In the genomic region with DNA sequence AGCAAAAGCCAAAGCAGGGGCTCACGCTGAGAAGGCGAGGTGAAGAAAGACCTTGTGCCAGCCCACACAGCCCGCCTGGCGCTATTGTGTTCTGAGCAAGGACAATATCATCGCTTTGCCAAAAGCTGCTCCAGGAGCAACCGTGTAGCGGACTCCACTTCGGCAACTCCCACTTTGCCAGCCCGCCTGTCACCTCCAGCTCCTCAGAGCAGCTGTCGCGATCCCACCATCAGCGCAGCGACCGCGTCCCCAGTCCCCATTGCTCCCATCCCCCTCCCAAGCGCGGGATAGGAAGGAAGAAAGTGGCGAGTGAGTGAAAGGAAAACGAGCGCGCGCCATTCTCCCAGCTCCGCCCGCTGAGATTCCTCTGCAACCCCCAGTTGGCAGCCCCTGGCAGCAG, we compare ENCODE assay signal across 1 cellular context.
TF ChIP-seq lines count a peak whose summit lies in the region.

No MANE protein-coding gene starts in this region.

TF ChIP-seq in GM12878, 131 proteins besides CTCF, POLR2A, EP300 and RAD21 (continued from another document):
- TF ChIP-seq, protein P1, sequence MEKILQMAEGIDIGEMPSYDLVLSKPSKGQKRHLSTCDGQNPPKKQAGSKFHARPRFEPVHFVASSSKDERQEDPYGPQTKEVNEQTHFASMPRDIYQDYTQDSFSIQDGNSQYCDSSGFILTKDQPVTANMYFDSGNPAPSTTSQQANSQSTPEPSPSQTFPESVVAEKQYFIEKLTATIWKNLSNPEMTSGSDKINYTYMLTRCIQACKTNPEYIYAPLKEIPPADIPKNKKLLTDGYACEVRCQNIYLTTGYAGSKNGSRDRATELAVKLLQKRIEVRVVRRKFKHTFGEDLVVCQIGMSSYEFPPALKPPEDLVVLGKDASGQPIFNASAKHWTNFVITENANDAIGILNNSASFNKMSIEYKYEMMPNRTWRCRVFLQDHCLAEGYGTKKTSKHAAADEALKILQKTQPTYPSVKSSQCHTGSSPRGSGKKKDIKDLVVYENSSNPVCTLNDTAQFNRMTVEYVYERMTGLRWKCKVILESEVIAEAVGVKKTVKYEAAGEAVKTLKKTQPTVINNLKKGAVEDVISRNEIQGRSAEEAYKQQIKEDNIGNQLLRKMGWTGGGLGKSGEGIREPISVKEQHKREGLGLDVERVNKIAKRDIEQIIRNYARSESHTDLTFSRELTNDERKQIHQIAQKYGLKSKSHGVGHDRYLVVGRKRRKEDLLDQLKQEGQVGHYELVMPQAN (conservative IDR thresholded peaks at IDR 0.05): no peak
- TF ChIP-seq, protein P2, sequence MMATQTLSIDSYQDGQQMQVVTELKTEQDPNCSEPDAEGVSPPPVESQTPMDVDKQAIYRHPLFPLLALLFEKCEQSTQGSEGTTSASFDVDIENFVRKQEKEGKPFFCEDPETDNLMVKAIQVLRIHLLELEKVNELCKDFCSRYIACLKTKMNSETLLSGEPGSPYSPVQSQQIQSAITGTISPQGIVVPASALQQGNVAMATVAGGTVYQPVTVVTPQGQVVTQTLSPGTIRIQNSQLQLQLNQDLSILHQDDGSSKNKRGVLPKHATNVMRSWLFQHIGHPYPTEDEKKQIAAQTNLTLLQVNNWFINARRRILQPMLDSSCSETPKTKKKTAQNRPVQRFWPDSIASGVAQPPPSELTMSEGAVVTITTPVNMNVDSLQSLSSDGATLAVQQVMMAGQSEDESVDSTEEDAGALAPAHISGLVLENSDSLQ (IDR thresholded peaks at IDR 0.05): no peak
- TF ChIP-seq EED (IDR thresholded peaks at IDR 0.05; ENCODE audit: low read depth): no peak
- no peak for TF ChIP-seq CHD1 (IDR thresholded peaks at IDR 0.05; ENCODE audit: low read depth, low read length)
- no peak for TF ChIP-seq KAT2A (conservative IDR thresholded peaks at IDR 0.05; ENCODE audit: control insufficient read depth, low read depth, low read length)
- no peak for TF ChIP-seq RBBP5 (conservative IDR thresholded peaks at IDR 0.05)
- TF ChIP-seq BRCA1 (IDR thresholded peaks at IDR 0.05; ENCODE audit: low read depth, low read length): no peak
- TF ChIP-seq ATF7 (IDR thresholded peaks at IDR 0.05; ENCODE audit: low read depth): no peak
- TF ChIP-seq IKZF1 (conservative IDR thresholded peaks at IDR 0.05): no peak
- TF ChIP-seq BACH1 (IDR thresholded peaks at IDR 0.05; ENCODE audit: borderline replicate concordance): no peak
- no peak for TF ChIP-seq MEF2B (IDR thresholded peaks at IDR 0.05; ENCODE audit: partially characterized antibody, poor library complexity, severe bottlenecking)
- no peak for TF ChIP-seq NR2C1 (IDR thresholded peaks at IDR 0.05)
- TF ChIP-seq, protein P3, sequence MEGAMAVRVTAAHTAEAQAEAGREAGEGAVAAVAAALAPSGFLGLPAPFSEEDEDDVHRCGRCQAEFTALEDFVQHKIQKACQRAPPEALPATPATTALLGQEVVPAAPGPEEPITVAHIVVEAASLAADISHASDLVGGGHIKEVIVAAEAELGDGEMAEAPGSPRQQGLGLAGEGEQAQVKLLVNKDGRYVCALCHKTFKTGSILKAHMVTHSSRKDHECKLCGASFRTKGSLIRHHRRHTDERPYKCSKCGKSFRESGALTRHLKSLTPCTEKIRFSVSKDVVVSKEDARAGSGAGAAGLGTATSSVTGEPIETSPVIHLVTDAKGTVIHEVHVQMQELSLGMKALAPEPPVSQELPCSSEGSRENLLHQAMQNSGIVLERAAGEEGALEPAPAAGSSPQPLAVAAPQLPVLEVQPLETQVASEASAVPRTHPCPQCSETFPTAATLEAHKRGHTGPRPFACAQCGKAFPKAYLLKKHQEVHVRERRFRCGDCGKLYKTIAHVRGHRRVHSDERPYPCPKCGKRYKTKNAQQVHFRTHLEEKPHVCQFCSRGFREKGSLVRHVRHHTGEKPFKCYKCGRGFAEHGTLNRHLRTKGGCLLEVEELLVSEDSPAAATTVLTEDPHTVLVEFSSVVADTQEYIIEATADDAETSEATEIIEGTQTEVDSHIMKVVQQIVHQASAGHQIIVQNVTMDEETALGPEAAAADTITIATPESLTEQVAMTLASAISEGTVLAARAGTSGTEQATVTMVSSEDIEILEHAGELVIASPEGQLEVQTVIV (IDR thresholded peaks at IDR 0.05; ENCODE audit: borderline replicate concordance, partially characterized antibody): no peak
